Comparison of ENCODE assay signal across 8 cellular contexts in genomic region chr7:27745064-27745583, GRCh38. TPM values are rescaled to one million over a fixed set of nuclear protein-coding genes. Genes with fewer than 3 reads are reported as not detected.
DNase-seq lines count a peak whose midpoint lies in the region; ATAC-seq and TF ChIP-seq lines count a peak whose summit lies in the region.

No MANE protein-coding gene starts in this region.

- TF ChIP-seq EP300 in esophagus muscularis mucosa (IDR thresholded peaks at IDR 0.05), result no peak

- TF ChIP-seq CTCF in HFF-Myc (IDR thresholded peaks at IDR 0.05; ENCODE audit: low read depth, low read length, missing control alignments) (peak; percentile 66), esophagus muscularis mucosa (IDR thresholded peaks at IDR 0.05) (peak; percentile 53 to 67 (median 57)), parathyroid adenoma (IDR thresholded peaks at IDR 0.05) (peak; percentile 63)

- peaks cover 0 to 17% (median 11%) of the 10 kb centered on the region in 4 donors for H3K36me3 ChIP-seq in esophagus muscularis mucosa
- H3K36me3 ChIP-seq in parathyroid adenoma (ENCODE audit: control insufficient read depth, insufficient read depth, low read length), result no peaks in the 10 kb centered on the region

- no peak overlapping the region for H2AFZ ChIP-seq in parathyroid adenoma

- ATAC-seq in HG02642 (IDR thresholded peaks at IDR 0.05; ENCODE audit: poor library complexity, unreplicated experiment), result no peak

- H3K9me3 ChIP-seq in esophagus muscularis mucosa (no peaks in the 10 kb centered on the region), parathyroid adenoma (ENCODE audit: control insufficient read depth, low read length) (no peaks in the 10 kb centered on the region)

- no peak overlapping the region for H3K9ac ChIP-seq in parathyroid adenoma

- H3K4me3 ChIP-seq in HFF-Myc (replicated peaks; ENCODE audit: low read depth, low read length) (no peak overlapping the region), esophagus muscularis mucosa (no peak overlapping the region), parathyroid adenoma (ENCODE audit: low read depth, low read length) (no peak overlapping the region)

- H3K4me1 ChIP-seq in esophagus muscularis mucosa (peaks cover 31 to 88% (median 75%) of the 10 kb centered on the region in 4 donors), parathyroid adenoma (peaks cover 4% of the 10 kb centered on the region)

- no peak for TF ChIP-seq POLR2A in esophagus muscularis mucosa (IDR thresholded peaks at IDR 0.05; ENCODE audit: low read depth)

- H3K4me2 ChIP-seq in parathyroid adenoma (ENCODE audit: low read length), result no peak overlapping the region

- H3K27me3 ChIP-seq in esophagus muscularis mucosa (no peaks in the 10 kb centered on the region), parathyroid adenoma (ENCODE audit: control insufficient read depth, insufficient read depth, low read length) (no peaks in the 10 kb centered on the region)

- WGBS in esophagus muscularis mucosa, result 15% methylated on average over 2 of the region's 2 CpGs

- DNase-seq in DMS153 treated with DMSO at 0.1 percent for 48 hours (lab: John Stamatoyannopoulos, UW; ENCODE audit: unreplicated experiment), result peak; percentile 12
- peak; percentile 53 for DNase-seq in HFF-Myc (ENCODE audit: extremely low read depth, low read depth)
- peak; percentile 42 for DNase-seq in RPMI8226
- no peak for DNase-seq in esophagus muscularis mucosa (ENCODE audit: extremely low spot score)
- DNase-seq in 8988T, result no peak
- no peak for DNase-seq in NCI-H128 (lab: John Stamatoyannopoulos, UW; ENCODE audit: unreplicated experiment)

- H3K27ac ChIP-seq in esophagus muscularis mucosa (replicated peaks in 1 of 4), result no peak overlapping the region
- H3K27ac ChIP-seq in parathyroid adenoma, result no peak overlapping the region

- H3K79me2 ChIP-seq in parathyroid adenoma, result peaks cover 26% of the 10 kb centered on the region

- intact Hi-C loops in esophagus muscularis mucosa (cut with DNase I), result loop anchor here (10.0 kb wide), 1 partner anchor 350 kb away; no protein-coding TSS in a partner anchor

RNA-seq across cellular contexts. Expression of gene TAX1BP1, which starts 5.2 kb away (rescaled TPM):
- 100 to 1,000 TPM; 107 to 139 (median 127) TPM for total RNA-seq in esophagus muscularis mucosa

Comparison
In these comparisons a context has a peak if more than half of its experiments do, and no peak if none do; other contexts are left out.
1. DNase-seq: peak in DMS153 treated with DMSO at 0.1 percent for 48 hours (single experiment), HFF-Myc (single experiment) and RPMI8226 (single experiment); none in esophagus muscularis mucosa (single experiment), 8988T (single experiment) and NCI-H128 (single experiment).
2. Peak in every context shown above with its lines, with median percentiles within 50 percentile points of each other: CTCF ChIP-seq.